10 cellular contexts compared by ENCODE assay signal in genomic region chr7:158613481-158613880, GRCh38. TPM values are rescaled to one million over a fixed set of nuclear protein-coding genes. Genes with fewer than 3 reads are reported as not detected.
DNase-seq lines count a peak whose midpoint lies in the region; ATAC-seq and TF ChIP-seq lines count a peak whose summit lies in the region.
"Had no signal": no experiment of that assay in that cellular context is flagged by ENCODE, and none has a peak within 500 bp of the region (broad histone marks: within the 10 kb centered on the region; RNA-seq: fewer than 3 reads in every experiment).

No MANE protein-coding gene starts in this region.

- no peaks in the 10 kb centered on the region for H3K9me3 ChIP-seq in gastrocnemius medialis
- H3K9me3 ChIP-seq: tibial artery had no signal

- H3K4me1 ChIP-seq in gastrocnemius medialis: no peaks in the 10 kb centered on the region
- H3K4me1 ChIP-seq: tibial artery had no signal

- H3K36me3 ChIP-seq in gastrocnemius medialis: no peaks in the 10 kb centered on the region
- H3K36me3 ChIP-seq: tibial artery had no signal

- no peak for TF ChIP-seq POLR2A in gastrocnemius medialis (IDR thresholded peaks at IDR 0.05)

- no peaks in the 10 kb centered on the region for H3K27me3 ChIP-seq in gastrocnemius medialis
- H3K27me3 ChIP-seq: tibial artery had no signal

- H3K27ac ChIP-seq in gastrocnemius medialis: no peak overlapping the region
- H3K27ac ChIP-seq: tibial artery had no signal

- in situ Hi-C loops in gastrocnemius medialis (cut with MboI; ENCODE audit: low sequenced_read_pairs in 4 of 4): no loop called here

- intact Hi-C loops in gastrocnemius medialis (cut with DNase I; ENCODE audit: low total_unique reads): no loop called here

- ATAC-seq in GM18861 (IDR thresholded peaks at IDR 0.05; ENCODE audit: unreplicated experiment) (peak; percentile 94), GM21825 (IDR thresholded peaks at IDR 0.05; ENCODE audit: unreplicated experiment) (peak; percentile 87), HG03575 (IDR thresholded peaks at IDR 0.05; ENCODE audit: extremely low read depth, insufficient number of reproducible peaks, low FRiP score, unreplicated experiment) (peak; percentile 84), gastrocnemius medialis (no peak)

- TF ChIP-seq CTCF in gastrocnemius medialis (IDR thresholded peaks at IDR 0.05 in 4 of 5, conservative IDR thresholded peaks at IDR 0.05 in 1 of 5): no peak

- peak; percentile 54 for DNase-seq in astrocyte of the hippocampus (ENCODE audit: low read depth, low spot score)
- DNase-seq in stimulated activated CD4-positive, alpha-beta T cell treated with anti-CD3 and anti-CD28 coated beads, Interleukin-12 subunit alpha, Interleukin-12 subunit beta, amount 100 ng/mL, for 4 hours: no peak
- DNase-seq in gastrocnemius medialis: no peak
- DNase-seq in T1000 (lab: John Stamatoyannopoulos, UW): no peak
- DNase-seq in HPDE6-E6E7 (ENCODE audit: extremely low spot score): no peak
- DNase-seq: activated CD4-positive, alpha-beta memory T cell treated with anti-CD3 and anti-CD28 coated beads for 36 hours; tibial artery had no signal

- no peak overlapping the region for H3K4me3 ChIP-seq in gastrocnemius medialis
- H3K4me3 ChIP-seq: tibial artery had no signal

RNA-seq across cellular contexts. Expression of gene PTPRN2, which starts 25.9 kb away (rescaled TPM):
- under 1 TPM; 0.66 to 0.85 (median 0.81) TPM for total RNA-seq in gastrocnemius medialis

Comparison
In these comparisons a context has a peak if more than half of its experiments do, and no peak if none do; other contexts are left out.
1. ATAC-seq: peak in GM18861 (single experiment), GM21825 (single experiment) and HG03575 (single experiment); none in gastrocnemius medialis (0 of 2).